ENCODE assay signal across 8 cellular contexts in genomic region chr7:2527505-2528464, GRCh38.
DNase-seq lines count a peak whose midpoint lies in the region.

No MANE protein-coding gene starts in this region.

- peaks cover 73% of the 10 kb centered on the region for H3K4me1 Mint-ChIP-seq in activated naive CD4-positive, alpha-beta T cell treated with anti-CD3 and anti-CD28 coated beads, Interleukin-2, amount 10 ng/mL, durations not matched to agents 7 days and 5 days

- DNase-seq in GM04504 (ENCODE audit: low read depth) (peak; percentile 54), NCI-H510A treated with DMSO at 0.1 percent for 48 hours (lab: John Stamatoyannopoulos, UW) (peak; percentile 97), kidney tubule cell (ENCODE audit: low spot score) (peak; percentile 70), globus pallidus (ENCODE audit: low spot score) (no peak), KG1 (lab: John Stamatoyannopoulos, UW) (no peak), cerebellar cortex (ENCODE audit: low spot score) (no peak), KBM-7 (no peak)
- DNase-seq in activated naive CD4-positive, alpha-beta T cell treated with anti-CD3 and anti-CD28 coated beads, Interleukin-2, amount 10 ng/mL, durations not matched to agents 7 days and 5 days = peak; percentile 67

- H3K4me3 Mint-ChIP-seq in activated naive CD4-positive, alpha-beta T cell treated with anti-CD3 and anti-CD28 coated beads, Interleukin-2, amount 10 ng/mL, durations not matched to agents 7 days and 5 days = peak overlapping the region; percentile 37

- H3K27ac Mint-ChIP-seq in activated naive CD4-positive, alpha-beta T cell treated with anti-CD3 and anti-CD28 coated beads, Interleukin-2, amount 10 ng/mL, durations not matched to agents 7 days and 5 days = peak overlapping the region; percentile 94

- CTCF ChIA-PET in activated naive CD4-positive, alpha-beta T cell treated with anti-CD3 and anti-CD28 coated beads, Interleukin-2, amount 10 ng/mL, durations not matched to agents 7 days and 5 days (lab: Charles Lee) = interaction anchor here (1.0 kb wide), 1 partner anchor 50 kb away, joined by 3 read pairs; no protein-coding TSS in a partner anchor

- H3K36me3 Mint-ChIP-seq in activated naive CD4-positive, alpha-beta T cell treated with anti-CD3 and anti-CD28 coated beads, Interleukin-2, amount 10 ng/mL, durations not matched to agents 7 days and 5 days = peaks cover 33% of the 10 kb centered on the region

- peaks cover 4% of the 10 kb centered on the region for H3K27me3 Mint-ChIP-seq in activated naive CD4-positive, alpha-beta T cell treated with anti-CD3 and anti-CD28 coated beads, Interleukin-2, amount 10 ng/mL, durations not matched to agents 7 days and 5 days

- in situ Hi-C loops in KBM-7 (cut with MboI; ENCODE audit: low pct_unique_long_range_greater_than_20kb, low sequenced_read_pairs) = no loop called here

- H3K9me3 Mint-ChIP-seq in activated naive CD4-positive, alpha-beta T cell treated with anti-CD3 and anti-CD28 coated beads, Interleukin-2, amount 10 ng/mL, durations not matched to agents 7 days and 5 days = no peaks in the 10 kb centered on the region

Comparison
In these comparisons a context has a peak if more than half of its experiments do, and no peak if none do; other contexts are left out.
1. DNase-seq: peak in GM04504 (single experiment), NCI-H510A treated with DMSO at 0.1 percent for 48 hours (single experiment), activated naive CD4-positive, alpha-beta T cell treated with anti-CD3 and anti-CD28 coated beads, Interleukin-2, amount 10 ng/mL, durations not matched to agents 7 days and 5 days (single experiment) and kidney tubule cell (single experiment); none in globus pallidus (single experiment), KG1 (single experiment), cerebellar cortex (single experiment) and KBM-7 (single experiment).